8 cellular contexts compared by ENCODE assay signal in genomic region chrX:38260231-38260630, GRCh38. TPM values are rescaled to one million over a fixed set of nuclear protein-coding genes. Genes with fewer than 3 reads are reported as not detected.
DNase-seq lines count a peak whose midpoint lies in the region; ATAC-seq and TF ChIP-seq lines count a peak whose summit lies in the region.

No MANE protein-coding gene starts in this region.

- no peak overlapping the region for H2AFZ ChIP-seq in Loucy (ENCODE audit: low read length)

- ATAC-seq in GM18511 (IDR thresholded peaks at IDR 0.05; ENCODE audit: unreplicated experiment), result no peak

- no peaks in the 10 kb centered on the region for H4K20me1 ChIP-seq in Loucy (ENCODE audit: insufficient read depth, low read length, poor library complexity, severe bottlenecking)

- no peak overlapping the region for H3K4me3 ChIP-seq in Loucy (ENCODE audit: low read length, poor library complexity, severe bottlenecking)

- no peaks in the 10 kb centered on the region for H3F3A ChIP-seq in Loucy (ENCODE audit: low read depth)

- TF ChIP-seq CTCF in GM13976 (IDR thresholded peaks at IDR 0.05; ENCODE audit: borderline replicate concordance, control extremely low read depth, extremely low read depth, insufficient read depth, missing control alignments) (peak; percentile 35), Loucy (conservative IDR thresholded peaks at IDR 0.05; ENCODE audit: low read length) (peak; percentile 66)

- H3K79me2 ChIP-seq in Loucy (ENCODE audit: insufficient read depth, low read length), result no peaks in the 10 kb centered on the region

- in situ Hi-C loops in GM13976 (cut with MboI; ENCODE audit: low sequenced_read_pairs, unreplicated experiment), result no loop called here

- peak; percentile 17 for DNase-seq in 8988T
- peak; percentile 47 for DNase-seq in GM13976 (ENCODE audit: low spot score)
- DNase-seq in dermis blood vessel endothelial cell, result peak; percentile 52
- DNase-seq in cerebellum (ENCODE audit: low spot score), result no peak
- DNase-seq in amniotic stem cell (lab: John Stamatoyannopoulos, UW), result no peak
- DNase-seq in NCI-H1930 (lab: John Stamatoyannopoulos, UW), result no peak

- H3K9ac ChIP-seq in Loucy (ENCODE audit: low read depth, low read length, poor library complexity, severe bottlenecking), result peak overlapping the region; percentile 26

- no peak overlapping the region for H3K4me2 ChIP-seq in Loucy (ENCODE audit: low read depth, low read length, poor library complexity, severe bottlenecking)

- no peaks in the 10 kb centered on the region for H3K36me3 ChIP-seq in Loucy (ENCODE audit: insufficient read depth, low read length)

- no peaks in the 10 kb centered on the region for H3K27me3 ChIP-seq in Loucy (ENCODE audit: insufficient read depth, low read length, poor library complexity, severe bottlenecking)

- H3K9me3 ChIP-seq in Loucy (ENCODE audit: insufficient read depth, low read depth, low read length), result no peaks in the 10 kb centered on the region

- H3K9me2 ChIP-seq in Loucy (replicated peaks; ENCODE audit: low read depth, low read length), result no peaks in the 10 kb centered on the region

- peaks cover 3% of the 10 kb centered on the region for H3K4me1 ChIP-seq in Loucy (ENCODE audit: insufficient read depth, low read length, poor library complexity, severe bottlenecking)

RNA-seq across cellular contexts. Expression of gene SRPX, which starts 39.6 kb away (rescaled TPM):
- total RNA-seq in dermis blood vessel endothelial cell (104 and 123 TPM in 2 replicates), cerebellum (5.2 TPM)

Comparison
In these comparisons a context has a peak if more than half of its experiments do, and no peak if none do; other contexts are left out.
1. DNase-seq: peak in 8988T (single experiment), GM13976 (single experiment) and dermis blood vessel endothelial cell (single experiment); none in cerebellum (single experiment), amniotic stem cell (single experiment) and NCI-H1930 (0 of 2).
2. RNA of gene SRPX, which starts 39.6 kb away (total RNA-seq): 104 to 123 TPM in dermis blood vessel endothelial cell; 5.2 TPM in cerebellum (single experiment); every median in the first group is over 10 times any median in the second.